ENCODE assay signal across 27 cellular contexts in genomic region chr18:80075940-80076339, GRCh38.
"Had no signal": no experiment of that assay in that cellular context is flagged by ENCODE, and none has a peak within 500 bp of the region (broad histone marks: within the 10 kb centered on the region; RNA-seq: fewer than 3 reads in every experiment).

No MANE protein-coding gene starts in this region.

- H3K9me3 Mint-ChIP-seq: effector memory CD8-positive, alpha-beta T cell had no signal

- H3K27ac ChIP-seq: colonic mucosa, dorsolateral prefrontal cortex, epithelial cell of prostate, foreskin keratinocyte, gastroesophageal sphincter, heart right ventricle, left lung, lower lobe of right lung had no signal

- H3K4me1 Mint-ChIP-seq: endodermal cell, mesothelial cell of epicardium had no signal

- H3K27me3 ChIP-seq: colonic mucosa, dorsolateral prefrontal cortex, foreskin keratinocyte, gastroesophageal sphincter, heart right ventricle, left lung had no signal

- H3K9me3 ChIP-seq: colonic mucosa, gastroesophageal sphincter, heart right ventricle, lower lobe of right lung, mucosa of descending colon had no signal

- H3K4me3 Mint-ChIP-seq: effector memory CD8-positive, alpha-beta T cell; endodermal cell; mesothelial cell of epicardium had no signal

- H3K27ac Mint-ChIP-seq: effector memory CD8-positive, alpha-beta T cell; endodermal cell; mesothelial cell of epicardium had no signal

- ATAC-seq: effector memory CD8-positive, alpha-beta T cell; esophagus mucosa; foreskin keratinocyte; gastroesophageal sphincter; heart right ventricle; left cardiac atrium; left lung; left ventricle myocardium superior; lower lobe of right lung; mucosa of descending colon had no signal

- H3K4me1 ChIP-seq: colonic mucosa, foreskin keratinocyte, gastroesophageal sphincter, heart right ventricle, left lung, lower lobe of right lung had no signal

- FAIRE-seq: endometrium, frontal cortex, islet of Langerhans, keratinocyte had no signal

- DNase-seq: cerebellar nuclear complex; colonic mucosa; cortex of kidney; dermis blood vessel endothelial cell; dorsolateral prefrontal cortex; effector CD4-positive, alpha-beta T cell; effector memory CD8-positive, alpha-beta T cell; endodermal cell; erythroblast; foreskin keratinocyte; glutamatergic neuron; heart right ventricle; hippocampal formation; left cardiac atrium; left lung; left ventricle myocardium superior; lower lobe of right lung; mesenchymal stem cell; mucosa of descending colon had no signal

- H3K36me3 ChIP-seq: colonic mucosa, heart right ventricle, left lung, lower lobe of right lung had no signal

- H3K4me3 ChIP-seq: colonic mucosa, dorsolateral prefrontal cortex, gastroesophageal sphincter, heart right ventricle, left lung, lower lobe of right lung, mucosa of descending colon had no signal
